In genomic region chr15:67124911-67125588, GRCh38 we compare ENCODE assay signal across 9 cellular contexts. TPM values are rescaled to one million over a fixed set of nuclear protein-coding genes. Genes with fewer than 3 reads are reported as not detected.
A peak's percentile ranks its signal among the peaks of the same experiment; 100 is the strongest.
DNase-seq lines count a peak whose midpoint lies in the region; ATAC-seq and TF ChIP-seq lines count a peak whose summit lies in the region.
"Had no signal": no experiment of that assay in that cellular context is flagged by ENCODE, and none has a peak within 500 bp of the region (broad histone marks: within the 10 kb centered on the region; RNA-seq: fewer than 3 reads in every experiment).

No MANE protein-coding gene starts in this region.

- no peaks in the 10 kb centered on the region for H3K36me3 ChIP-seq in body of pancreas (replicated peaks in 1 of 2; ENCODE audit: insufficient read depth in 1 of 2, low read depth in 2 of 2)
- peaks cover 16% of the 10 kb centered on the region for H3K36me3 ChIP-seq in mesodermal cell (ENCODE audit: control insufficient read depth, insufficient read depth, low read length)
- H3K36me3 ChIP-seq in tibial nerve, result no peaks in the 10 kb centered on the region

- ATAC-seq in body of pancreas, result no peak
- ATAC-seq in HG03097 (IDR thresholded peaks at IDR 0.05; ENCODE audit: low FRiP score, unreplicated experiment), result no peak

- H3K4me3 ChIP-seq in body of pancreas (no peak overlapping the region), mesodermal cell (ENCODE audit: extremely low read depth, insufficient read depth, low read length, poor library complexity, severe bottlenecking) (no peak overlapping the region), tibial nerve (no peak overlapping the region)

- intact Hi-C loops in activated CD4-positive, alpha-beta T cell treated with anti-CD3 and anti-CD28 coated beads, Interleukin-2, amount 10 ng/mL, durations not matched to agents 24 days and 14 days (cut with micrococcal nuclease), result no loop called here
- intact Hi-C loops in body of pancreas (cut with DNase I), result no loop called here

- H3K27me3 ChIP-seq in body of pancreas (no peaks in the 10 kb centered on the region), tibial nerve (no peaks in the 10 kb centered on the region)

- TF ChIP-seq POLR2A in body of pancreas (IDR thresholded peaks at IDR 0.05) (no peak), tibial nerve (IDR thresholded peaks at IDR 0.05) (no peak)

- H3K27ac Mint-ChIP-seq in activated CD4-positive, alpha-beta T cell treated with anti-CD3 and anti-CD28 coated beads, Interleukin-2, amount 10 ng/mL, durations not matched to agents 24 days and 14 days, result peak overlapping the region; percentile 81

- no peaks in the 10 kb centered on the region for H3K27me3 Mint-ChIP-seq in activated CD4-positive, alpha-beta T cell treated with anti-CD3 and anti-CD28 coated beads, Interleukin-2, amount 10 ng/mL, durations not matched to agents 24 days and 14 days

- H3K9me3 ChIP-seq in body of pancreas (no peaks in the 10 kb centered on the region), mesodermal cell (ENCODE audit: control insufficient read depth, low read length) (no peaks in the 10 kb centered on the region), tibial nerve (no peaks in the 10 kb centered on the region)

- no peak for TF ChIP-seq CTCF in body of pancreas (IDR thresholded peaks at IDR 0.05)
- no peak for TF ChIP-seq CTCF in tibial nerve (IDR thresholded peaks at IDR 0.05)

- no peak overlapping the region for H3K4me3 Mint-ChIP-seq in activated CD4-positive, alpha-beta T cell treated with anti-CD3 and anti-CD28 coated beads, Interleukin-2, amount 10 ng/mL, durations not matched to agents 24 days and 14 days

- TF ChIP-seq EP300 in tibial nerve (IDR thresholded peaks at IDR 0.05), result no peak

- H3K36me3 Mint-ChIP-seq in activated CD4-positive, alpha-beta T cell treated with anti-CD3 and anti-CD28 coated beads, Interleukin-2, amount 10 ng/mL, durations not matched to agents 24 days and 14 days (ENCODE audit: low read depth), result peaks cover 38% of the 10 kb centered on the region

- peaks cover 81% of the 10 kb centered on the region for H3K4me1 Mint-ChIP-seq in activated CD4-positive, alpha-beta T cell treated with anti-CD3 and anti-CD28 coated beads, Interleukin-2, amount 10 ng/mL, durations not matched to agents 24 days and 14 days

- WGBS in body of pancreas, 2 donors, result 62 to 67% methylated on average over 10 to 13 of the region's 13 CpGs
- 92 to 93% methylated on average over 10 to 13 of the region's 13 CpGs for WGBS in mesodermal cell (ENCODE audit: insufficient coverage in 2 of 2), 2 experiments
- 53 to 55% methylated on average over 11 to 12 of the region's 13 CpGs for WGBS in tibial nerve, 2 donors

- no peak for DNase-seq in activated CD4-positive, alpha-beta T cell treated with anti-CD3 and anti-CD28 coated beads, Interleukin-2, amount 10 ng/mL, durations not matched to agents 24 days and 14 days
- no peak for DNase-seq in activated CD4-positive, alpha-beta T cell treated with anti-CD3 and anti-CD28 coated beads for 1 hour
- DNase-seq in body of pancreas, result no peak
- no peak for DNase-seq in tibial nerve (ENCODE audit: low spot score in 2 of 2)
- no peak for DNase-seq in activated CD4-positive, CD25-positive, alpha-beta regulatory T cell (lab: John Stamatoyannopoulos, UW)
- DNase-seq in cerebellar nuclear complex (lab: John Stamatoyannopoulos, UW), result no peak
- DNase-seq: effector CD4-positive, alpha-beta T cell had no signal

- H3K4me1 ChIP-seq in body of pancreas (peaks cover 68% of the 10 kb centered on the region), mesodermal cell (ENCODE audit: control insufficient read depth, insufficient read depth, low read length, poor library complexity, severe bottlenecking) (peaks cover 59% of the 10 kb centered on the region), tibial nerve (peaks cover 0 to 74% (median 41%) of the 10 kb centered on the region in 4 donors)

- H3K27ac ChIP-seq in body of pancreas (peak overlapping the region; percentile 59 to 81 (median 74)), mesodermal cell (ENCODE audit: low read depth, low read length, severe bottlenecking) (peak overlapping the region; percentile 36), tibial nerve (peak overlapping the region; percentile 35 to 89 (median 74))

- H3K9me3 Mint-ChIP-seq in activated CD4-positive, alpha-beta T cell treated with anti-CD3 and anti-CD28 coated beads, Interleukin-2, amount 10 ng/mL, durations not matched to agents 24 days and 14 days, result no peaks in the 10 kb centered on the region

RNA-seq across cellular contexts. Expression of gene SMAD3, which starts 59.6 kb away (rescaled TPM):
- 59.9 and 61.6 TPM in 2 replicates for total RNA-seq in activated CD4-positive, alpha-beta T cell treated with anti-CD3 and anti-CD28 coated beads, Interleukin-2, amount 10 ng/mL, durations not matched to agents 24 days and 14 days
- 10 to 100 TPM; 19.7 to 52.4 TPM for total RNA-seq in body of pancreas
- polyA plus RNA-seq in mesodermal cell (2013, experiment 1 of 2), result 38.8 TPM
- polyA plus RNA-seq in mesodermal cell (2013, experiment 2 of 2), result 36.1 TPM
- 10 to 100 TPM; 36.3 to 68.6 (median 44.1) TPM for total RNA-seq in tibial nerve
